ENCODE assay signal across 8 cellular contexts in genomic region chr21:32610940-32611339, GRCh38. TPM values are rescaled to one million over a fixed set of nuclear protein-coding genes. Genes with fewer than 3 reads are reported as not detected.
DNase-seq lines count a peak whose midpoint lies in the region; ATAC-seq and TF ChIP-seq lines count a peak whose summit lies in the region.
"Not testable (repeated sequence)": the region's sequence is repeated elsewhere in the genome, so short reads cannot be mapped to it uniquely, and the experiment has no call there.

No MANE protein-coding gene starts in this region.

- TF ChIP-seq CTCF in colonic mucosa (IDR thresholded peaks at IDR 0.05); heart left ventricle (IDR thresholded peaks at IDR 0.05); nephron (IDR thresholded peaks at IDR 0.05; ENCODE audit: unreplicated experiment in 3 of 3): not testable (repeated sequence)

- not testable (repeated sequence) for H3K9me3 ChIP-seq in BLaER1; HUES48 (ENCODE audit: control insufficient read depth, insufficient read depth, low read length); SJCRH30 (replicated peaks); colonic mucosa; heart left ventricle

- H3K27me3 ChIP-seq in BLaER1; HUES48 (ENCODE audit: control insufficient read depth, insufficient read depth, low read length); SJCRH30; colonic mucosa; heart left ventricle: not testable (repeated sequence)

- TF ChIP-seq POLR2A in heart left ventricle (IDR thresholded peaks at IDR 0.05): not testable (repeated sequence)

- not testable (repeated sequence) for H3K9me3 Mint-ChIP-seq in activated T-helper 17 cell treated with anti-CD3 and anti-CD28 coated beads, Interleukin-2, amount 50 U/mL, for 72 hours; nephron; stimulated activated naive CD8-positive, alpha-beta T cell treated with anti-CD3 and anti-CD28 coated beads, Interleukin-15, amount 100 ng/mL, for 72 hours

- peak overlapping the region; percentile 99 for H3K4me3 ChIP-seq in BLaER1
- H3K4me3 ChIP-seq in HUES48 (ENCODE audit: low read depth, low read length): peak overlapping the region; percentile 49
- peak overlapping the region; percentile 76 for H3K4me3 ChIP-seq in SJCRH30
- peak overlapping the region; percentile 75 for H3K4me3 ChIP-seq in colonic mucosa
- H3K4me3 ChIP-seq in heart left ventricle: peak overlapping the region in 11 of 12 donors; percentile 68 to 99 (median 87)

- H3K27ac Mint-ChIP-seq in activated T-helper 17 cell treated with anti-CD3 and anti-CD28 coated beads, Interleukin-2, amount 50 U/mL, for 72 hours; nephron; stimulated activated naive CD8-positive, alpha-beta T cell treated with anti-CD3 and anti-CD28 coated beads, Interleukin-15, amount 100 ng/mL, for 72 hours: not testable (repeated sequence)

- not testable (repeated sequence) for DNase-seq in SJCRH30; colonic mucosa; heart left ventricle; stimulated activated naive CD8-positive, alpha-beta T cell treated with anti-CD3 and anti-CD28 coated beads, Interleukin-15, amount 100 ng/mL, for 72 hours

- intact Hi-C loops in colonic mucosa (cut with DNase I): not testable (repeated sequence)
- intact Hi-C loops in heart left ventricle (cut with DNase I): loop anchor here in 1 of 10 donors (5.0 kb wide), 1 partner anchor 199 kb away; the partner anchor contains the start of gene EVA1C

- not testable (repeated sequence) for H3K4me1 Mint-ChIP-seq in activated T-helper 17 cell treated with anti-CD3 and anti-CD28 coated beads, Interleukin-2, amount 50 U/mL, for 72 hours; nephron
- H3K4me1 Mint-ChIP-seq in stimulated activated naive CD8-positive, alpha-beta T cell treated with anti-CD3 and anti-CD28 coated beads, Interleukin-15, amount 100 ng/mL, for 72 hours: peaks cover 10% of the 10 kb centered on the region

- ATAC-seq in activated T-helper 17 cell treated with anti-CD3 and anti-CD28 coated beads, Interleukin-2, amount 50 U/mL, for 72 hours (replicated peaks); heart left ventricle; stimulated activated naive CD8-positive, alpha-beta T cell treated with anti-CD3 and anti-CD28 coated beads, Interleukin-15, amount 100 ng/mL, for 72 hours: not testable (repeated sequence)

- peak overlapping the region; percentile 80 for H3K4me2 ChIP-seq in BLaER1

- peaks cover 44% of the 10 kb centered on the region for H3K36me3 ChIP-seq in BLaER1
- H3K36me3 ChIP-seq in HUES48 (ENCODE audit: control insufficient read depth, insufficient read depth, low read length): peaks cover 40% of the 10 kb centered on the region
- H3K36me3 ChIP-seq in SJCRH30, colonic mucosa: not testable (repeated sequence)
- peaks cover 0 to 44% (median 39%) of the 10 kb centered on the region in 9 donors for H3K36me3 ChIP-seq in heart left ventricle

- WGBS in heart left ventricle, 4 donors: 80 to 85% (median 83%) methylated on average over 17 of the region's 17 CpGs

- H4K20me1 ChIP-seq in BLaER1: peaks cover 32% of the 10 kb centered on the region

- not testable (repeated sequence) for H3K27ac ChIP-seq in BLaER1; HUES48 (ENCODE audit: low read depth, low read length); SJCRH30; colonic mucosa
- peak overlapping the region in 3 of 12 donors; percentile 91 to 98 (median 92) for H3K27ac ChIP-seq in heart left ventricle

- H3K27me3 Mint-ChIP-seq in activated T-helper 17 cell treated with anti-CD3 and anti-CD28 coated beads, Interleukin-2, amount 50 U/mL, for 72 hours; stimulated activated naive CD8-positive, alpha-beta T cell treated with anti-CD3 and anti-CD28 coated beads, Interleukin-15, amount 100 ng/mL, for 72 hours: not testable (repeated sequence)
- H3K27me3 Mint-ChIP-seq in nephron (ENCODE audit: low read depth): peaks cover 12% of the 10 kb centered on the region

- H3K36me3 Mint-ChIP-seq in activated T-helper 17 cell treated with anti-CD3 and anti-CD28 coated beads, Interleukin-2, amount 50 U/mL, for 72 hours (ENCODE audit: low read depth): peaks cover 49% of the 10 kb centered on the region
- peaks cover 25% of the 10 kb centered on the region for H3K36me3 Mint-ChIP-seq in nephron (ENCODE audit: low read depth)

- H3K4me1 ChIP-seq in BLaER1 (peaks cover 21% of the 10 kb centered on the region), HUES48 (ENCODE audit: control insufficient read depth, insufficient read depth, low read length) (peaks cover 13% of the 10 kb centered on the region), heart left ventricle (peaks cover 0 to 27% (median 16%) of the 10 kb centered on the region in 12 donors)
- H3K4me1 ChIP-seq in SJCRH30, colonic mucosa: not testable (repeated sequence)

- peak overlapping the region; percentile 87 for H3K9ac ChIP-seq in BLaER1
- H3K9ac ChIP-seq in HUES48 (ENCODE audit: low read depth, low read length); colonic mucosa (ENCODE audit: low read depth in 2 of 2, low read length in 2 of 2): not testable (repeated sequence)

- H3K4me3 Mint-ChIP-seq in activated T-helper 17 cell treated with anti-CD3 and anti-CD28 coated beads, Interleukin-2, amount 50 U/mL, for 72 hours: peak overlapping the region; percentile 95
- peak overlapping the region; percentile 71 to 73 (median 72) for H3K4me3 Mint-ChIP-seq in nephron
- peak overlapping the region; percentile 56 to 67 for H3K4me3 Mint-ChIP-seq in stimulated activated naive CD8-positive, alpha-beta T cell treated with anti-CD3 and anti-CD28 coated beads, Interleukin-15, amount 100 ng/mL, for 72 hours

RNA-seq across cellular contexts. Expression of gene CFAP298, which starts 1.2 kb away (rescaled TPM):
- 35.4 and 37.2 TPM in 2 replicates for total RNA-seq in SJCRH30 (2014; rRNA removed; shearing (Covaris generic))
- total RNA-seq in activated T-helper 17 cell treated with anti-CD3 and anti-CD28 coated beads, Interleukin-2, amount 50 U/mL, for 72 hours: 10 to 100 TPM; 19.9 to 40.2 TPM
- 10 to 100 TPM; 27.5 to 55.8 TPM for total RNA-seq in colonic mucosa
- total RNA-seq in heart left ventricle: 10 to 100 TPM; 14.2 to 26.7 (median 20.8) TPM
- polyA plus RNA-seq in heart left ventricle: 10 to 100 TPM; 33.7 to 36.0 TPM

RNA-seq across cellular contexts. Expression of gene TCP10L, which starts 25.6 kb away (rescaled TPM):
- total RNA-seq in SJCRH30 (2014; rRNA removed; shearing (Covaris generic)): not detected in 2 replicates
- total RNA-seq in activated T-helper 17 cell treated with anti-CD3 and anti-CD28 coated beads, Interleukin-2, amount 50 U/mL, for 72 hours: 1 to 10 TPM in 1 of 2 donors, under 1 TPM in 1; 0.73 to 1.3 TPM
- total RNA-seq in colonic mucosa: 1 to 10 TPM in 1 of 2 donors, under 1 TPM in 1; 0.74 to 1.2 TPM
- 1 to 10 TPM in 8 of 9 donors, under 1 TPM in 1; 0.80 to 3.9 (median 2.2) TPM for total RNA-seq in heart left ventricle
- polyA plus RNA-seq in heart left ventricle: 1 to 10 TPM; 1.9 to 2.6 TPM

Comparison
In these comparisons a context has a peak if more than half of its experiments do, and no peak if none do; other contexts are left out.
1. H3K4me3 ChIP-seq: peak in every context shown above with its lines; median percentile 99 in BLaER1; 87 in heart left ventricle; 76 in SJCRH30; 75 in colonic mucosa; 49 in HUES48.